1 cellular context compared by ENCODE assay signal in genomic region chr6:142568857-142569597, GRCh38.
TF ChIP-seq lines count a peak whose summit lies in the region.

No MANE protein-coding gene starts in this region.

TF ChIP-seq in H1, 55 proteins besides CTCF, POLR2A, EP300 and RAD21 (continued from another document):
- TF ChIP-seq MAX (IDR thresholded peaks at IDR 0.05) (no peak), POLR2AphosphoS5 (IDR thresholded peaks at IDR 0.05; ENCODE audit: low read depth, low read length) (no peak), ATF2 (IDR thresholded peaks at IDR 0.05; ENCODE audit: low read length) (no peak), CREB1 (IDR thresholded peaks at IDR 0.05) (no peak)
